ENCODE assay signal across 9 cellular contexts in genomic region chr1:160047116-160047991, GRCh38. TPM values are rescaled to one million over a fixed set of nuclear protein-coding genes. Genes with fewer than 3 reads are reported as not detected.
DNase-seq lines count a peak whose midpoint lies in the region; ATAC-seq and TF ChIP-seq lines count a peak whose summit lies in the region.
"Had no signal": no experiment of that assay in that cellular context is flagged by ENCODE, and none has a peak within 500 bp of the region (broad histone marks: within the 10 kb centered on the region; RNA-seq: fewer than 3 reads in every experiment).

No MANE protein-coding gene starts in this region.

- H3K27ac Mint-ChIP-seq in stimulated activated naive CD8-positive, alpha-beta T cell treated with anti-CD3 and anti-CD28 coated beads, Interleukin-15, Interleukin-2, amounts not matched to agents 100 ng/mL and 50 ng/mL, for 24 hours, result peak overlapping the region; percentile 78
- no peak overlapping the region for H3K27ac Mint-ChIP-seq in dendritic cell treated with granulocyte-macrophage colony-stimulating factor and Interleukin-4, amounts not matched to agents 40 ng/mL and 50 ng/mL, for 4 days

- no peak for ATAC-seq in stimulated activated naive CD8-positive, alpha-beta T cell treated with anti-CD3 and anti-CD28 coated beads, Interleukin-15, Interleukin-2, amounts not matched to agents 100 U/mL and 50 U/mL, for 24 hours
- no peak for ATAC-seq in GM18519 (IDR thresholded peaks at IDR 0.05; ENCODE audit: low FRiP score, unreplicated experiment)

- peaks cover 19% of the 10 kb centered on the region for H3K27me3 Mint-ChIP-seq in stimulated activated naive CD8-positive, alpha-beta T cell treated with anti-CD3 and anti-CD28 coated beads, Interleukin-15, Interleukin-2, amounts not matched to agents 100 ng/mL and 50 ng/mL, for 24 hours
- H3K27me3 Mint-ChIP-seq in dendritic cell treated with granulocyte-macrophage colony-stimulating factor and Interleukin-4, amounts not matched to agents 40 ng/mL and 50 ng/mL, for 4 days, result peaks cover 42% of the 10 kb centered on the region

- H3K36me3 Mint-ChIP-seq in stimulated activated naive CD8-positive, alpha-beta T cell treated with anti-CD3 and anti-CD28 coated beads, Interleukin-15, Interleukin-2, amounts not matched to agents 100 ng/mL and 50 ng/mL, for 24 hours (ENCODE audit: low read depth), result no peaks in the 10 kb centered on the region
- H3K36me3 Mint-ChIP-seq in dendritic cell treated with granulocyte-macrophage colony-stimulating factor and Interleukin-4, amounts not matched to agents 40 ng/mL and 50 ng/mL, for 4 days (ENCODE audit: low read depth), result no peaks in the 10 kb centered on the region

- no peak for DNase-seq in stimulated activated naive CD8-positive, alpha-beta T cell treated with anti-CD3 and anti-CD28 coated beads, Interleukin-15, Interleukin-2, amounts not matched to agents 100 U/mL and 50 U/mL, for 24 hours
- DNase-seq in Kasumi-1 (lab: John Stamatoyannopoulos, UW) (no peak), foreskin fibroblast (no peak), A673 (ENCODE audit: low spot score) (no peak)
- DNase-seq: DMS153 had no signal

- peak overlapping the region; percentile 67 for H3K4me3 Mint-ChIP-seq in stimulated activated naive CD8-positive, alpha-beta T cell treated with anti-CD3 and anti-CD28 coated beads, Interleukin-15, Interleukin-2, amounts not matched to agents 100 ng/mL and 50 ng/mL, for 24 hours
- peak overlapping the region; percentile 36 for H3K4me3 Mint-ChIP-seq in dendritic cell treated with granulocyte-macrophage colony-stimulating factor and Interleukin-4, amounts not matched to agents 40 ng/mL and 50 ng/mL, for 4 days

- H3K4me2 ChIP-seq in KMS-11, result peak overlapping the region; percentile 76

- CTCF ChIA-PET in A673 (lab: Charles Lee), result interaction anchor here (1.0 to 1.2 kb wide), 2 partner anchors 29 to 31 kb away, joined by 3 to 6 read pairs; no protein-coding TSS in a partner anchor

- H3K4me3 ChIP-seq in KMS-11 (IDR thresholded peaks at IDR 0.05; ENCODE audit: insufficient read depth, low read depth, low read length) (peak overlapping the region; percentile 94), foreskin fibroblast (ENCODE audit: low read depth in 1 of 2, low read length in 2 of 2) (no peak overlapping the region), A673 (ENCODE audit: low read depth, low read length, poor library complexity, severe bottlenecking) (no peak overlapping the region)

- peak overlapping the region; percentile 2; the same call in 1 of the 2 replicates for H3K9ac ChIP-seq in KMS-11

- no peaks in the 10 kb centered on the region for H3K9me3 Mint-ChIP-seq in stimulated activated naive CD8-positive, alpha-beta T cell treated with anti-CD3 and anti-CD28 coated beads, Interleukin-15, Interleukin-2, amounts not matched to agents 100 ng/mL and 50 ng/mL, for 24 hours
- H3K9me3 Mint-ChIP-seq in dendritic cell treated with granulocyte-macrophage colony-stimulating factor and Interleukin-4, amounts not matched to agents 40 ng/mL and 50 ng/mL, for 4 days, result no peaks in the 10 kb centered on the region

- intact Hi-C loops in dendritic cell treated with granulocyte-macrophage colony-stimulating factor and Interleukin-4, amounts not matched to agents 40 ng/mL and 50 ng/mL, for 4 days (cut with micrococcal nuclease), result loop anchor here (2.0 kb wide), 1 partner anchor 31 kb away; no protein-coding TSS in a partner anchor
- intact Hi-C loops in A673 (cut with micrococcal nuclease; ENCODE audit: unreplicated experiment), result loop anchor here (5.0 kb wide), 1 partner anchor 40 kb away; no protein-coding TSS in a partner anchor

- no peaks in the 10 kb centered on the region for H3K27me3 ChIP-seq in KMS-11 (ENCODE audit: insufficient read depth, low read depth)
- peaks cover 13% of the 10 kb centered on the region for H3K27me3 ChIP-seq in A673 (replicated peaks; ENCODE audit: insufficient read depth, low read depth, low read length, poor library complexity)

- H3K27ac ChIP-seq in KMS-11 (no peak overlapping the region), A673 (ENCODE audit: low read depth, low read length, poor library complexity, severe bottlenecking) (no peak overlapping the region)

- POLR2A ChIA-PET in A673 (lab: Charles Lee; ENCODE audit: low non-redundant PET), result no interaction called here

- H2AFZ ChIP-seq in KMS-11 (ENCODE audit: low read depth), result peak overlapping the region; percentile 68

- H3K36me3 ChIP-seq in KMS-11 (ENCODE audit: insufficient read depth) (no peaks in the 10 kb centered on the region), A673 (ENCODE audit: insufficient read depth, low read length, poor library complexity, severe bottlenecking) (no peaks in the 10 kb centered on the region)

- H3K9me3 ChIP-seq in A673 (ENCODE audit: low read depth, low read length, poor library complexity, severe bottlenecking), result no peaks in the 10 kb centered on the region

- no peaks in the 10 kb centered on the region for H3K79me2 ChIP-seq in KMS-11 (ENCODE audit: insufficient read depth, low read depth)

- H3K4me1 ChIP-seq in KMS-11 (ENCODE audit: low read depth, poor library complexity, severe bottlenecking) (peaks cover 32% of the 10 kb centered on the region), A673 (ENCODE audit: insufficient read depth, low read length, poor library complexity, severe bottlenecking) (no peaks in the 10 kb centered on the region)

- no TSS peak for BruUV-seq in A673 (replicated peaks; lab: Mats Ljungman, UMichigan)

- peaks cover 12% of the 10 kb centered on the region for H3K4me1 Mint-ChIP-seq in stimulated activated naive CD8-positive, alpha-beta T cell treated with anti-CD3 and anti-CD28 coated beads, Interleukin-15, Interleukin-2, amounts not matched to agents 100 ng/mL and 50 ng/mL, for 24 hours (ENCODE audit: low read depth)
- H3K4me1 Mint-ChIP-seq in dendritic cell treated with granulocyte-macrophage colony-stimulating factor and Interleukin-4, amounts not matched to agents 40 ng/mL and 50 ng/mL, for 4 days (ENCODE audit: low read depth), result peaks cover 13% of the 10 kb centered on the region

- H4K20me1 ChIP-seq in KMS-11 (ENCODE audit: insufficient read depth), result no peaks in the 10 kb centered on the region

- TF ChIP-seq CTCF in KMS-11 (conservative IDR thresholded peaks at IDR 0.05; ENCODE audit: low read depth, low read length) (no peak), foreskin fibroblast (IDR thresholded peaks at IDR 0.05; ENCODE audit: low read depth, low read length) (no peak), A673 (conservative IDR thresholded peaks at IDR 0.05; ENCODE audit: low read depth, low read length) (no peak)

RNA-seq across cellular contexts. Expression of gene PIGM, which starts 15.6 kb away (rescaled TPM):
- total RNA-seq in A673 (2021), result 4.6 and 5.3 TPM in 2 replicates

RNA-seq across cellular contexts. Expression of gene KCNJ10, which starts 22.6 kb away (rescaled TPM):
- total RNA-seq in A673 (2021), result not detected in 2 replicates

RNA-seq across cellular contexts. Expression of gene KCNJ9, which starts 34.0 kb away (rescaled TPM):
- not detected in 2 replicates for total RNA-seq in A673 (2021)

RNA-seq across cellular contexts. Expression of gene IGSF8, which starts 51.1 kb away (rescaled TPM):
- 14.0 and 18.1 TPM in 2 replicates for total RNA-seq in A673 (2021)
